ENCODE assay signal across 8 cellular contexts in genomic region chr2:177147093-177147694, GRCh38.
DNase-seq lines count a peak whose midpoint lies in the region; ATAC-seq and TF ChIP-seq lines count a peak whose summit lies in the region.

No MANE protein-coding gene starts in this region.

- H3K9me3 Mint-ChIP-seq in activated naive CD4-positive, alpha-beta T cell treated with anti-CD3 and anti-CD28 coated beads, Interleukin-2, amount 10 ng/mL, durations not matched to agents 7 days and 5 days: no peaks in the 10 kb centered on the region
- H3K9me3 Mint-ChIP-seq in T-helper 1 cell treated with Interleukin-12 subunit alpha and Interleukin-12 subunit beta and Interleukin-4 antibody, amounts not matched to agents 30 μg/mL and 1 μg/mL, for 36 hours: no peaks in the 10 kb centered on the region

- H3K9me3 ChIP-seq in HAP-1: no peaks in the 10 kb centered on the region

- peak; percentile 29 for DNase-seq in activated naive CD4-positive, alpha-beta T cell treated with anti-CD3 and anti-CD28 coated beads, Interleukin-2, amount 10 ng/mL, durations not matched to agents 7 days and 5 days
- DNase-seq in activated naive CD4-positive, alpha-beta T cell treated with anti-CD3 and anti-CD28 coated beads, Interleukin-2, amount 50 U/mL, for 16 hours: no peak
- peak; percentile 39 to 59 for DNase-seq in HAP-1 (ENCODE audit: low spot score in 2 of 2)
- peak; percentile 64 for DNase-seq in NCI-H146 (lab: John Stamatoyannopoulos, UW)
- DNase-seq in fibroblast of villous mesenchyme (ENCODE audit: low read depth): peak; percentile 71
- peak; percentile 75 for DNase-seq in renal cortical epithelial cell (ENCODE audit: low read depth)

- CTCF ChIA-PET in activated naive CD4-positive, alpha-beta T cell treated with anti-CD3 and anti-CD28 coated beads, Interleukin-2, amount 10 ng/mL, durations not matched to agents 7 days and 5 days (lab: Charles Lee): interaction anchor here (0.7 to 4.4 kb wide), 14 partner anchors 8 to 1008 kb away, joined by 3 to 41 read pairs (median 12); no protein-coding TSS in a partner anchor

- peak; percentile 58 for TF ChIP-seq CTCF in fibroblast of villous mesenchyme (IDR thresholded peaks at IDR 0.05; ENCODE audit: insufficient read depth, low read depth, low read length)

- H3K4me1 ChIP-seq in HAP-1: peaks cover 9% of the 10 kb centered on the region

- H3K27me3 Mint-ChIP-seq in activated naive CD4-positive, alpha-beta T cell treated with anti-CD3 and anti-CD28 coated beads, Interleukin-2, amount 10 ng/mL, durations not matched to agents 7 days and 5 days: peaks cover 34% of the 10 kb centered on the region
- peaks cover 75% of the 10 kb centered on the region for H3K27me3 Mint-ChIP-seq in T-helper 1 cell treated with Interleukin-12 subunit alpha and Interleukin-12 subunit beta and Interleukin-4 antibody, amounts not matched to agents 30 μg/mL and 1 μg/mL, for 36 hours (ENCODE audit: low read depth)

- no peaks in the 10 kb centered on the region for H3K36me3 Mint-ChIP-seq in activated naive CD4-positive, alpha-beta T cell treated with anti-CD3 and anti-CD28 coated beads, Interleukin-2, amount 10 ng/mL, durations not matched to agents 7 days and 5 days
- H3K36me3 Mint-ChIP-seq in T-helper 1 cell treated with Interleukin-12 subunit alpha and Interleukin-12 subunit beta and Interleukin-4 antibody, amounts not matched to agents 30 μg/mL and 1 μg/mL, for 36 hours (ENCODE audit: low read depth): peaks cover 3% of the 10 kb centered on the region

- no peaks in the 10 kb centered on the region for H3K36me3 ChIP-seq in HAP-1 (replicated peaks)

- no peak overlapping the region for H3K27ac Mint-ChIP-seq in activated naive CD4-positive, alpha-beta T cell treated with anti-CD3 and anti-CD28 coated beads, Interleukin-2, amount 10 ng/mL, durations not matched to agents 7 days and 5 days
- H3K27ac Mint-ChIP-seq in T-helper 1 cell treated with Interleukin-12 subunit alpha and Interleukin-12 subunit beta and Interleukin-4 antibody, amounts not matched to agents 30 μg/mL and 1 μg/mL, for 36 hours: no peak overlapping the region

- H3K4me1 Mint-ChIP-seq in activated naive CD4-positive, alpha-beta T cell treated with anti-CD3 and anti-CD28 coated beads, Interleukin-2, amount 10 ng/mL, durations not matched to agents 7 days and 5 days: peaks cover 15% of the 10 kb centered on the region
- H3K4me1 Mint-ChIP-seq in T-helper 1 cell treated with Interleukin-12 subunit alpha and Interleukin-12 subunit beta and Interleukin-4 antibody, amounts not matched to agents 30 μg/mL and 1 μg/mL, for 36 hours (ENCODE audit: low read depth): peaks cover 15% of the 10 kb centered on the region

- H3K4me3 ChIP-seq in HAP-1 (no peak overlapping the region), fibroblast of villous mesenchyme (ENCODE audit: low read depth, low read length) (no peak overlapping the region)

- in situ Hi-C loops in HAP-1 (cut with MboI; ENCODE audit: low sequenced_read_pairs): loop anchor here (10.0 to 25.0 kb wide), 3 partner anchors 332 to 660 kb away; no protein-coding TSS in a partner anchor

- ATAC-seq in HG03342 (IDR thresholded peaks at IDR 0.05; ENCODE audit: unreplicated experiment): no peak

- H3K27me3 ChIP-seq in HAP-1 (ENCODE audit: low read depth): peaks cover 44% of the 10 kb centered on the region

- H3K4me3 Mint-ChIP-seq in activated naive CD4-positive, alpha-beta T cell treated with anti-CD3 and anti-CD28 coated beads, Interleukin-2, amount 10 ng/mL, durations not matched to agents 7 days and 5 days: no peak overlapping the region
- H3K4me3 Mint-ChIP-seq in T-helper 1 cell treated with Interleukin-12 subunit alpha and Interleukin-12 subunit beta and Interleukin-4 antibody, amounts not matched to agents 30 μg/mL and 1 μg/mL, for 36 hours: peak overlapping the region; percentile 20
